ENCODE assay signal across 7 cellular contexts in genomic region chr5:149561848-149562247, GRCh38. TPM values are rescaled to one million over a fixed set of nuclear protein-coding genes. Genes with fewer than 3 reads are reported as not detected.
DNase-seq lines count a peak whose midpoint lies in the region; ATAC-seq and TF ChIP-seq lines count a peak whose summit lies in the region.

No MANE protein-coding gene starts in this region.

- no peak overlapping the region for H2BK15ac ChIP-seq in H9 (ENCODE audit: low read depth, low read length)

- peak overlapping the region; percentile 91 for H2BK20ac ChIP-seq in H9 (ENCODE audit: low read depth, low read length, poor library complexity, severe bottlenecking)

- H3K9ac ChIP-seq in H9 (ENCODE audit: extremely low read depth, insufficient read length, low read length) = no peak overlapping the region

- H3K4me1 ChIP-seq in H9 (ENCODE audit: insufficient read depth, low read length) (peaks cover 6% of the 10 kb centered on the region), esophagus squamous epithelium (peaks cover 14 to 60% (median 43%) of the 10 kb centered on the region in 3 donors)

- no peaks in the 10 kb centered on the region for H3K36me3 ChIP-seq in esophagus squamous epithelium

- DNase-seq in H9 (peak; percentile 42), RKO (ENCODE audit: low spot score) (peak; percentile 100), esophagus squamous epithelium (lab: John Stamatoyannopoulos, UW) (no peak), omental fat pad (ENCODE audit: low spot score) (no peak), NCI-H748 treated with DMSO at 0.1 percent for 48 hours (lab: John Stamatoyannopoulos, UW) (no peak)

- H3K4me1 Mint-ChIP-seq in H9 = peaks cover 23 to 31% of the 10 kb centered on the region in 2 experiments

- H3K4me3 ChIP-seq in esophagus squamous epithelium = peak overlapping the region in 1 of 4 donors; percentile 14

- no peak overlapping the region for H4K5ac ChIP-seq in H9 (ENCODE audit: insufficient read length, low read depth, low read length)

- H3T11ph ChIP-seq in H9 (ENCODE audit: low read length) = no peak overlapping the region

- intact Hi-C loops in esophagus squamous epithelium (cut with DNase I) = loop anchor here (10.0 kb wide), 1 partner anchor 187 kb away; the partner anchor contains the start of gene IL17B

- no peak overlapping the region for H4K91ac ChIP-seq in H9 (ENCODE audit: insufficient read length, low read depth, low read length)

- H3K4ac ChIP-seq in H9 (ENCODE audit: low read depth, low read length) = no peak overlapping the region

- no peaks in the 10 kb centered on the region for H3K79me1 ChIP-seq in H9 (ENCODE audit: insufficient read depth, low read depth, low read length, poor library complexity, severe bottlenecking)

- H2BK5ac ChIP-seq in H9 (ENCODE audit: insufficient read length, low read length) = no peak overlapping the region

- no peaks in the 10 kb centered on the region for H3K9me3 Mint-ChIP-seq in H9

- no peaks in the 10 kb centered on the region for H3K9me3 ChIP-seq in H9 (ENCODE audit: control insufficient read depth, low read depth, low read length)
- H3K9me3 ChIP-seq in esophagus squamous epithelium = no peaks in the 10 kb centered on the region

- no peak overlapping the region for H2AFZ ChIP-seq in H9 (ENCODE audit: low read length)

- H3K27me3 ChIP-seq in H9 (ENCODE audit: insufficient read depth, low read length) = no peaks in the 10 kb centered on the region
- H3K27me3 ChIP-seq in esophagus squamous epithelium = no peaks in the 10 kb centered on the region

- no peaks in the 10 kb centered on the region for H3K23me2 ChIP-seq in H9 (ENCODE audit: insufficient read length, low read depth, low read length, poor library complexity, severe bottlenecking)

- H2BK120ac ChIP-seq in H9 (ENCODE audit: low read depth, low read length, poor library complexity, severe bottlenecking) = peak overlapping the region; percentile 88

- no peak overlapping the region for H3K4me3 Mint-ChIP-seq in H9

- H3K27ac ChIP-seq in H9 (ENCODE audit: insufficient read length, low read depth, low read length) (peak overlapping the region; percentile 70), esophagus squamous epithelium (peak overlapping the region; percentile 83 to 91 (median 86))

- H3K4me2 ChIP-seq in H9 (ENCODE audit: insufficient read depth, insufficient read length, low read length) = peak overlapping the region; percentile 12

- TF ChIP-seq CTCF in H9 (conservative IDR thresholded peaks at IDR 0.05) (no peak), esophagus squamous epithelium (IDR thresholded peaks at IDR 0.05) (no peak), omental fat pad (IDR thresholded peaks at IDR 0.05) (no peak)

- no peaks in the 10 kb centered on the region for H3K36me3 Mint-ChIP-seq in H9 (ENCODE audit: insufficient read depth in 1 of 3, low read depth in 3 of 3)

- H3K18ac ChIP-seq in H9 (ENCODE audit: insufficient read length, low read depth, low read length) = no peak overlapping the region

- no peaks in the 10 kb centered on the region for H3K79me2 ChIP-seq in H9 (ENCODE audit: insufficient read depth, low read length)

- WGBS in H9 (ENCODE audit: extremely low coverage, insufficient read length, low lambda C conversion rate) = no CpG with 5 or more reads among the region's 2 CpGs
- WGBS in esophagus squamous epithelium, 2 donors = 19 to 25% methylated on average over 2 of the region's 2 CpGs

- no peak overlapping the region for H3K14ac ChIP-seq in H9 (ENCODE audit: insufficient read depth, low read length)

- H4K8ac ChIP-seq in H9 (replicated peaks; ENCODE audit: insufficient read length, low read depth, low read length) = no peak overlapping the region

- no peak overlapping the region for H3K23ac ChIP-seq in H9 (ENCODE audit: insufficient read length, low read depth, low read length)

- no peak overlapping the region for H2BK12ac ChIP-seq in H9 (ENCODE audit: insufficient read length, low read depth, low read length)

- H3K27me3 Mint-ChIP-seq in H9 (ENCODE audit: low read depth) = no peaks in the 10 kb centered on the region

- no peaks in the 10 kb centered on the region for H4K20me1 ChIP-seq in H9 (ENCODE audit: control insufficient read depth, insufficient read depth, insufficient read length)

- no peak overlapping the region for H2AK5ac ChIP-seq in H9 (ENCODE audit: insufficient read length, low read length)

- peak; percentile 87 for ATAC-seq in omental fat pad (ENCODE audit: low FRiP score)
- ATAC-seq in HG02610 (IDR thresholded peaks at IDR 0.05; ENCODE audit: unreplicated experiment) = no peak
- no peak for ATAC-seq in GM21390 (IDR thresholded peaks at IDR 0.05; ENCODE audit: unreplicated experiment)

- peak overlapping the region; percentile 76 to 94 (median 92); a peak in 4 of 7 replicates for H3K27ac Mint-ChIP-seq in H9

- TF ChIP-seq POLR2A in esophagus squamous epithelium (IDR thresholded peaks at IDR 0.05) = no peak

- H3K56ac ChIP-seq in H9 (ENCODE audit: insufficient read length, low read depth, low read length) = no peak overlapping the region

RNA-seq across cellular contexts. Expression of gene CSNK1A1, which starts 10.6 kb away (rescaled TPM):
- total RNA-seq in H9 (2021) (304 and 310 TPM in 2 replicates), esophagus squamous epithelium (100 to 1,000 TPM; 223 to 388 (median 301) TPM), omental fat pad (100 to 1,000 TPM; 181 to 292 (median 209) TPM)

RNA-seq across cellular contexts. Expression of gene ARHGEF37, which starts 19.4 kb away (rescaled TPM):
- total RNA-seq in H9 (2021) = 0.39 and 0.42 TPM in 2 replicates
- 10 to 100 TPM; 14.5 to 29.3 (median 18.0) TPM for total RNA-seq in esophagus squamous epithelium
- 1 to 10 TPM; 3.1 to 8.5 (median 4.6) TPM for total RNA-seq in omental fat pad

Comparison
In these comparisons a context has a peak if more than half of its experiments do, and no peak if none do; other contexts are left out.
1. DNase-seq: peak in H9 (single experiment) and RKO (single experiment); none in esophagus squamous epithelium (single experiment), omental fat pad (single experiment) and NCI-H748 treated with DMSO at 0.1 percent for 48 hours (single experiment).